Comparison of ENCODE assay signal across 19 cellular contexts in the genomic region with DNA sequence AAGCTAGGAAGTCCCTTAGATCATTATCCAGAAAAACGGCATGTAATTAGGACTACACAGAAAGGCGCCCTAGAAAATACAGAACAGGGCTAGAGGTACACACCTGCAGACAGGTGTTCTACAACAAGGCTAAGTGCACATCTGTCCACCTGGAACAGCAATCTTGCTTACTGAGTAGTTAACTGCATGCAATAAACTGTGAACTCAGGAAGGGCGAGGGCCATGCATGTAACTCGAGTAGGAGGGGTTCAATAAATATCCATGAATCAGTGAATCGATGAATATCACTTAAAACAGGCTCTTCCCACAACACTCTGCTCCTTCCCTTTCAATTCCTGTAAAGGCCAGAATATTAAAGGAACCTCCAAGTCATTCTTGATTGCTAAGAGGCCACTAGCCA. TPM values are rescaled to one million over a fixed set of nuclear protein-coding genes. Genes with fewer than 3 reads are reported as not detected.
A peak's percentile ranks its signal among the peaks of the same experiment; 100 is the strongest.
DNase-seq lines count a peak whose midpoint lies in the region; ATAC-seq, FAIRE-seq and TF ChIP-seq lines count a peak whose summit lies in the region.
"Had no signal": no experiment of that assay in that cellular context is flagged by ENCODE, and none has a peak within 500 bp of the region (broad histone marks: within the 10 kb centered on the region; RNA-seq: fewer than 3 reads in every experiment).

No MANE protein-coding gene starts in this region.

- H2BK15ac ChIP-seq in H1 (ENCODE audit: low read length), result 0 out of 2 replicates have a peak overlapping the region, but pooled peaks have one; percentile 77

- H2AK5ac ChIP-seq in H1 (ENCODE audit: low read depth, low read length), result no peak overlapping the region

- POLR2A ChIA-PET in H1 (lab: Charles Lee; ENCODE audit: partially characterized antibody), result no interaction called here

- H4K20me1 ChIP-seq in H1 (replicated peaks in 1 of 2; ENCODE audit: control insufficient read depth in 1 of 2, insufficient read depth in 2 of 2, low read length in 2 of 2), result peaks cover 3 to 5% of the 10 kb centered on the region in 2 experiments

- WGBS in H1 (ENCODE audit: extremely low coverage in 1 of 2, insufficient coverage in 1 of 2, insufficient read length in 1 of 2, insufficient replicate concordance in 2 of 2, low coverage in 1 of 2, low lambda C conversion rate in 2 of 2, missing lambda C conversion rate in 1 of 2), 2 experiments, result 87% methylated on average over 5 of the region's 5 CpGs; no CpG with 5 or more reads in 1 of the 2 experiments

- H3K4me1 Mint-ChIP-seq in effector memory CD8-positive, alpha-beta T cell (ENCODE audit: low read depth in 2 of 2), result no peaks in the 10 kb centered on the region
- H3K4me1 Mint-ChIP-seq in stimulated activated naive CD8-positive, alpha-beta T cell treated with anti-CD3 and anti-CD28 coated beads, Interleukin-15, amount 100 ng/mL, for 72 hours, result no peaks in the 10 kb centered on the region

- H3K27ac ChIP-seq in H1 (ENCODE audit: low read depth, low read length) (no peak overlapping the region), thoracic aorta (no peak overlapping the region)
- H3K27ac ChIP-seq: PC-9 had no signal

- H3K36me3 Mint-ChIP-seq in effector memory CD8-positive, alpha-beta T cell (ENCODE audit: insufficient read depth), result no peaks in the 10 kb centered on the region
- H3K36me3 Mint-ChIP-seq: CD8-positive, alpha-beta T cell; WTC11 had no signal

- H2AFZ ChIP-seq in H1 (ENCODE audit: low read length), result no peak overlapping the region
- H2AFZ ChIP-seq: PC-9 had no signal

- no peak overlapping the region for H3K14ac ChIP-seq in H1 (ENCODE audit: insufficient read length)

- peaks cover 3% of the 10 kb centered on the region; the same call in 1 of the 2 replicates for H3K23me2 ChIP-seq in H1 (ENCODE audit: low read depth, low read length)

- no peaks in the 10 kb centered on the region for H3K27me3 ChIP-seq in H1 (replicated peaks in 1 of 4; ENCODE audit: control insufficient read depth in 3 of 4, extremely low read depth in 1 of 4, insufficient read depth in 3 of 4, low read length in 3 of 4)
- no peaks in the 10 kb centered on the region for H3K27me3 ChIP-seq in mucosa of stomach (ENCODE audit: control insufficient read depth, insufficient read depth, low read length)
- no peaks in the 10 kb centered on the region for H3K27me3 ChIP-seq in thoracic aorta (replicated peaks; ENCODE audit: insufficient read depth)
- H3K27me3 ChIP-seq: pancreas had no signal

- H3K9me3 Mint-ChIP-seq in effector memory CD8-positive, alpha-beta T cell, result no peaks in the 10 kb centered on the region
- H3K9me3 Mint-ChIP-seq in stimulated activated naive CD8-positive, alpha-beta T cell treated with anti-CD3 and anti-CD28 coated beads, Interleukin-15, amount 100 ng/mL, for 72 hours, result no peaks in the 10 kb centered on the region
- H3K9me3 Mint-ChIP-seq: CD8-positive, alpha-beta T cell; WTC11 had no signal

- CTCF ChIA-PET in H1 (lab: Charles Lee; ENCODE audit: partially characterized antibody), result interaction anchor here (1.1 kb wide), 2 partner anchors 30 to 82 kb away, joined by 3 to 4 read pairs; no protein-coding TSS in a partner anchor

- no peak overlapping the region for H3K4me2 ChIP-seq in H1 (ENCODE audit: insufficient read depth in 1 of 2, low read depth in 2 of 2, low read length in 2 of 2)
- H3K4me2 ChIP-seq: PC-9 had no signal

- no peak for TF ChIP-seq POLR2A in H1 (IDR thresholded peaks at IDR 0.05; ENCODE audit: control extremely low read depth in 1 of 2, low read depth in 2 of 2, low read length in 2 of 2)

- H3K4me3 ChIP-seq in H1 (ENCODE audit: extremely low read depth in 1 of 4, insufficient read depth in 2 of 4, low read depth in 3 of 4, low read length in 4 of 4) (no peak overlapping the region), mucosa of stomach (ENCODE audit: low read length) (peak overlapping the region; percentile 23), thoracic aorta (peak overlapping the region; percentile 65)
- H3K4me3 ChIP-seq: PC-9 had no signal

- H3K4me3 Mint-ChIP-seq in effector memory CD8-positive, alpha-beta T cell, result no peak overlapping the region
- H3K4me3 Mint-ChIP-seq in stimulated activated naive CD8-positive, alpha-beta T cell treated with anti-CD3 and anti-CD28 coated beads, Interleukin-15, amount 100 ng/mL, for 72 hours, result no peak overlapping the region
- H3K4me3 Mint-ChIP-seq: activated naive CD8-positive, alpha-beta T cell; CD8-positive, alpha-beta T cell; WTC11 had no signal

- no peak overlapping the region for H3K27ac Mint-ChIP-seq in effector memory CD8-positive, alpha-beta T cell
- no peak overlapping the region for H3K27ac Mint-ChIP-seq in stimulated activated naive CD8-positive, alpha-beta T cell treated with anti-CD3 and anti-CD28 coated beads, Interleukin-15, amount 100 ng/mL, for 72 hours
- H3K27ac Mint-ChIP-seq: activated naive CD8-positive, alpha-beta T cell; CD8-positive, alpha-beta T cell; WTC11 had no signal

- DNase-seq in NCI-H748 (lab: John Stamatoyannopoulos, UW; ENCODE audit: unreplicated experiment) (peak; percentile 72), H1 (ENCODE audit: low read depth in 1 of 2, low spot score in 2 of 2) (no peak), thoracic aorta (ENCODE audit: low spot score) (no peak)
- DNase-seq in effector memory CD8-positive, alpha-beta T cell, result no peak
- DNase-seq in activated effector memory CD4-positive, alpha-beta T cell treated with anti-CD3 and anti-CD28 coated beads, Interleukin-2, amount 50 U/mL, for 16 hours, result no peak
- no peak for DNase-seq in stimulated activated naive CD8-positive, alpha-beta T cell treated with anti-CD3 and anti-CD28 coated beads, Interleukin-15, amount 100 ng/mL, for 72 hours
- DNase-seq: central memory CD4-positive, alpha-beta T cell; mesendoderm; NCI-H345; pancreas; PC-9; stimulated activated CD4-positive, alpha-beta T cell treated with anti-CD3 and anti-CD28 coated beads, Interleukin-2, amount 100 ng/mL, for 24 hours; SW 1271 had no signal

- H4K91ac ChIP-seq in H1 (replicated peaks; ENCODE audit: insufficient read length, low read length), result no peak overlapping the region

- no peak for TF ChIP-seq RAD21 in H1 (IDR thresholded peaks at IDR 0.05 in 1 of 2, conservative IDR thresholded peaks at IDR 0.05 in 1 of 2; ENCODE audit: low read depth in 2 of 2, low read length in 2 of 2)

- no peaks in the 10 kb centered on the region for H3K9me3 ChIP-seq in H1 (ENCODE audit: insufficient read depth in 2 of 2, low read depth in 1 of 2, low read length in 1 of 2)
- no peaks in the 10 kb centered on the region for H3K9me3 ChIP-seq in mucosa of stomach (ENCODE audit: control insufficient read depth, low read length)
- no peaks in the 10 kb centered on the region for H3K9me3 ChIP-seq in thoracic aorta
- H3K9me3 ChIP-seq: pancreas had no signal

- H3K23ac ChIP-seq in H1 (ENCODE audit: insufficient read length), result no peak overlapping the region

- TF ChIP-seq EP300 in H1 (IDR thresholded peaks at IDR 0.05; ENCODE audit: borderline replicate concordance in 1 of 2, low read depth in 2 of 2, low read length in 2 of 2), result no peak

- ATAC-seq in thoracic aorta (ENCODE audit: insufficient number of reproducible peaks, low FRiP score, low read depth), result no peak
- no peak for ATAC-seq in effector memory CD8-positive, alpha-beta T cell (replicated peaks)
- no peak for ATAC-seq in stimulated activated naive CD8-positive, alpha-beta T cell treated with anti-CD3 and anti-CD28 coated beads, Interleukin-15, amount 100 ng/mL, for 72 hours
- ATAC-seq: CD8-positive, alpha-beta T cell; esophagus mucosa; WTC11 had no signal

- H3K4ac ChIP-seq in H1 (replicated peaks; ENCODE audit: insufficient read length, low read depth, low read length), result no peak overlapping the region

- H3K56ac ChIP-seq in H1 (replicated peaks; ENCODE audit: insufficient read length, low read depth, low read length), result no peak overlapping the region

- H3K36me3 ChIP-seq in H1 (ENCODE audit: control insufficient read depth in 2 of 4, insufficient read depth in 4 of 4, low read length in 3 of 4) (no peaks in the 10 kb centered on the region), mucosa of stomach (ENCODE audit: control insufficient read depth, insufficient read depth, low read length) (no peaks in the 10 kb centered on the region), thoracic aorta (no peaks in the 10 kb centered on the region)
- H3K36me3 ChIP-seq: pancreas had no signal

- no peak for TF ChIP-seq CTCF in H1 (IDR thresholded peaks at IDR 0.05; ENCODE audit: control extremely low read depth in 1 of 3, insufficient read depth in 1 of 3, low read depth in 1 of 3, low read length in 3 of 3)
- TF ChIP-seq CTCF in thoracic aorta (IDR thresholded peaks at IDR 0.05), result no peak

- H3K4me1 ChIP-seq in H1 (replicated peaks in 1 of 4; ENCODE audit: control insufficient read depth in 3 of 4, insufficient read depth in 4 of 4, low read length in 3 of 4) (peaks cover 0 to 11% (median 6%) of the 10 kb centered on the region in 4 experiments; a peak in 5 of 7 replicates), mucosa of stomach (ENCODE audit: control insufficient read depth, insufficient read depth, low read length) (peaks cover 47% of the 10 kb centered on the region), thoracic aorta (ENCODE audit: control insufficient read depth in 1 of 2, low read depth in 2 of 2) (peaks cover 0 to 16% of the 10 kb centered on the region in 2 donors)

- H2BK120ac ChIP-seq in H1 (replicated peaks; ENCODE audit: low read depth, low read length), result no peak overlapping the region

- H3K9ac ChIP-seq in H1 (replicated peaks in 1 of 4; ENCODE audit: extremely low read depth in 1 of 4, low read depth in 3 of 4, low read length in 3 of 4) (no peak overlapping the region), mucosa of stomach (ENCODE audit: low read length) (peak overlapping the region; percentile 27)

- no peak overlapping the region for H2BK5ac ChIP-seq in H1 (ENCODE audit: low read depth, low read length)

- H2BK20ac ChIP-seq in H1 (ENCODE audit: low read length), result no peak overlapping the region

- peaks cover 0 to 33% of the 10 kb centered on the region in 2 experiments; a peak in 3 of 4 replicates for H3K79me2 ChIP-seq in H1 (ENCODE audit: control insufficient read depth in 1 of 2, insufficient read depth in 2 of 2, low read length in 2 of 2)

- H4K5ac ChIP-seq in H1 (ENCODE audit: insufficient read length, low read depth, low read length), result no peak overlapping the region

- no peak overlapping the region for H2BK12ac ChIP-seq in H1 (ENCODE audit: low read depth, low read length)

- no peak overlapping the region for H4K8ac ChIP-seq in H1 (ENCODE audit: extremely low read depth, insufficient read depth, low read length)

- H3K18ac ChIP-seq in H1 (ENCODE audit: extremely low read depth, low read length), result no peak overlapping the region

- FAIRE-seq in H1 (lab: Jason Lieb, UNC), result no peak
- FAIRE-seq: pancreas, urothelium cell line had no signal

- peaks cover 48 to 69% of the 10 kb centered on the region in 2 donors for H3K27me3 Mint-ChIP-seq in effector memory CD8-positive, alpha-beta T cell
- H3K27me3 Mint-ChIP-seq in stimulated activated naive CD8-positive, alpha-beta T cell treated with anti-CD3 and anti-CD28 coated beads, Interleukin-15, amount 100 ng/mL, for 72 hours, result peaks cover 11% of the 10 kb centered on the region

- H3K79me1 ChIP-seq in H1 (ENCODE audit: low read depth, low read length), result peaks cover 2% of the 10 kb centered on the region; the same call in 1 of the 2 replicates

RNA-seq across cellular contexts. Expression of a gene that starts 22.0 kb away (rescaled TPM):
- 40.3 and 42.1 TPM in 2 replicates for total RNA-seq in H1 (2021; fragmentation: NEBNext Ultra II Directional; extraction: Animal tissue kit (Norgen Biotek cat#: 25700))
- polyA plus RNA-seq in H1 (2011; rRNA removed), result 26.6 and 28.0 TPM in 2 replicates
- polyA plus RNA-seq in H1 (2011; cell fraction: cytosol; rRNA removed), result 25.2 TPM
- polyA plus RNA-seq in H1 (2011; cell fraction: nucleus; rRNA removed), result 26.1 TPM
- polyA plus RNA-seq in H1 (2012, experiment 1 of 2), result 28.1 to 33.1 TPM (median 32.9 TPM) in 4 replicates
- polyA plus RNA-seq in H1 (2012, experiment 2 of 2), result 16.3 TPM
- 35.1 TPM for polyA plus RNA-seq in H1 (2013, experiment 1 of 2)
- 38.9 TPM for polyA plus RNA-seq in H1 (2013, experiment 2 of 2)
- 18.9 and 23.3 TPM in 2 replicates for polyA minus RNA-seq in H1 (2011; rRNA and poly(A)+ RNA removed)
- polyA minus RNA-seq in H1 (2011; cell fraction: cytosol; rRNA and poly(A)+ RNA removed), result 15.6 TPM
- polyA minus RNA-seq in H1 (2011; cell fraction: nucleus; rRNA and poly(A)+ RNA removed), result 12.9 TPM
- 10 to 100 TPM; 14.8 to 28.7 TPM for total RNA-seq in thoracic aorta

Comparison
In these comparisons a context has a peak if more than half of its experiments do, and no peak if none do; other contexts are left out.
1. H3K4me3 ChIP-seq: peak in mucosa of stomach (single experiment) and thoracic aorta (single experiment); none in H1 (0 of 4).